Comparison of ENCODE assay signal across 22 cellular contexts in genomic region chr3:158407844-158408517, GRCh38.
"Had no signal": no experiment of that assay in that cellular context is flagged by ENCODE, and none has a peak within 500 bp of the region (broad histone marks: within the 10 kb centered on the region; RNA-seq: fewer than 3 reads in every experiment).

No MANE protein-coding gene starts in this region.

- DNase-seq: activated CD4-positive, alpha-beta T cell treated with anti-CD3 and anti-CD28 coated beads, Interleukin-2, amount 50 U/mL, for 4 hours; activated CD8-positive, alpha-beta memory T cell treated with anti-CD3 and anti-CD28 coated beads for 24 hours; activated CD8-positive, alpha-beta memory T cell treated with anti-CD3 and anti-CD28 coated beads, Interleukin-2, amount 50 U/mL, for 4 hours; activated naive CD4-positive, alpha-beta T cell treated with anti-CD3 and anti-CD28 coated beads for 36 hours; activated T-cell treated with anti-CD3 and anti-CD28 coated beads, Interleukin-2, amount 50 U/mL, for 48 hours; anterior cingulate cortex; body of pancreas; cortex of kidney; endodermal cell; esophagus squamous epithelium; foreskin keratinocyte; hippocampal formation; kidney glomerular epithelial cell; naive thymus-derived CD8-positive, alpha-beta T cell; posterior cingulate gyrus; stimulated activated CD4-positive, alpha-beta T cell treated with anti-CD3 and anti-CD28 coated beads, Interleukin-2, amount 100 ng/mL, for 48 hours; stimulated activated CD8-positive, alpha-beta memory T cell treated with anti-CD3 and anti-CD28 coated beads, Interleukin-4, amount 100 ng/mL, for 48 hours; stimulated activated naive B cell treated with anti-CD40 and anti-IgM and Interleukin-4, amounts not matched to agents 10 μg/mL and 1 μg/mL and 100 μg/mL, for 72 hours; testis; trophoblast cell had no signal

- ATAC-seq: body of pancreas; foreskin keratinocyte; left lung; naive thymus-derived CD8-positive, alpha-beta T cell; sciatic nerve; stimulated activated naive B cell treated with anti-CD40 and anti-IgM and Interleukin-4, amounts not matched to agents 10 μg/mL and 1 μg/mL and 100 μg/mL, for 72 hours had no signal
